ENCODE assay signal across 20 cellular contexts in genomic region chr14:85124896-85125295, GRCh38.
DNase-seq lines count a peak whose midpoint lies in the region; TF ChIP-seq lines count a peak whose summit lies in the region.
"Had no signal": no experiment of that assay in that cellular context is flagged by ENCODE, and none has a peak within 500 bp of the region (broad histone marks: within the 10 kb centered on the region; RNA-seq: fewer than 3 reads in every experiment).

No MANE protein-coding gene starts in this region.

- no peaks in the 10 kb centered on the region for H3K27me3 ChIP-seq in WERI-Rb-1 (ENCODE audit: insufficient read depth, low read depth, severe bottlenecking)
- H3K27me3 ChIP-seq: BE2C had no signal

- no peaks in the 10 kb centered on the region for H3K9me3 ChIP-seq in WERI-Rb-1 (ENCODE audit: severe bottlenecking)
- H3K9me3 ChIP-seq: BE2C had no signal

- no peaks in the 10 kb centered on the region for H3K36me3 ChIP-seq in WERI-Rb-1
- H3K36me3 ChIP-seq: BE2C had no signal

- no peak overlapping the region for H3K4me3 ChIP-seq in WERI-Rb-1 (ENCODE audit: low read depth, low read length)
- H3K4me3 ChIP-seq: GM12878 had no signal

- peak overlapping the region; percentile 72 for H3K27ac ChIP-seq in WERI-Rb-1

- TF ChIP-seq CTCF in WERI-Rb-1 (IDR thresholded peaks at IDR 0.05; ENCODE audit: low read depth, low read length), result no peak

- DNase-seq in WERI-Rb-1, result no peak
- peak; percentile 33 for DNase-seq in astrocyte of the hippocampus (ENCODE audit: low read depth, low spot score)
- DNase-seq in iris pigment epithelial cell (ENCODE audit: low read depth), result peak; percentile 28
- DNase-seq in stimulated activated CD4-positive, alpha-beta T cell treated with anti-CD3 and anti-CD28 coated beads, Interleukin-4, amount 100 ng/mL, for 4 hours, result no peak
- no peak for DNase-seq in SK-N-DZ (ENCODE audit: low spot score)
- DNase-seq in midbrain (lab: John Stamatoyannopoulos, UW), result no peak
- DNase-seq in NCI-H1417 (lab: John Stamatoyannopoulos, UW), result no peak
- DNase-seq: BE2C; C1 segment of cervical spinal cord; CD4-positive, CD25-positive, alpha-beta regulatory T cell; CD8-positive, alpha-beta memory T cell; COR-L47; DMS 273 treated with DMSO at 0.1 percent for 48 hours; DMS53; DND-41; EL; GOT3; H7; HFFc6 had no signal

Comparison
In these comparisons a context has a peak if more than half of its experiments do, and no peak if none do; other contexts are left out.
1. DNase-seq: peak in astrocyte of the hippocampus (single experiment) and iris pigment epithelial cell (single experiment); none in WERI-Rb-1 (single experiment), stimulated activated CD4-positive, alpha-beta T cell treated with anti-CD3 and anti-CD28 coated beads, Interleukin-4, amount 100 ng/mL, for 4 hours (0 of 2), SK-N-DZ (single experiment), midbrain (single experiment) and NCI-H1417 (0 of 3).